Comparison of ENCODE assay signal across 17 cellular contexts in genomic region chr22:30643055-30643875, GRCh38. TPM values are rescaled to one million over a fixed set of nuclear protein-coding genes. Genes with fewer than 3 reads are reported as not detected.
DNase-seq lines count a peak whose midpoint lies in the region; ATAC-seq and TF ChIP-seq lines count a peak whose summit lies in the region.
"Had no signal": no experiment of that assay in that cellular context is flagged by ENCODE, and none has a peak within 500 bp of the region (broad histone marks: within the 10 kb centered on the region; RNA-seq: fewer than 3 reads in every experiment).

No MANE protein-coding gene starts in this region.

- peaks cover 5% of the 10 kb centered on the region for H3K27me3 Mint-ChIP-seq in brain
- H3K27me3 Mint-ChIP-seq: B cell, memory B cell had no signal

- peaks cover 9% of the 10 kb centered on the region for H3K36me3 Mint-ChIP-seq in brain

- no peaks in the 10 kb centered on the region for H3K27me3 ChIP-seq in layer of hippocampus (ENCODE audit: control insufficient read depth, insufficient read depth, low read length)
- H3K27me3 ChIP-seq: spleen had no signal

- H3K9me3 Mint-ChIP-seq in brain = no peaks in the 10 kb centered on the region

- H3K27ac Mint-ChIP-seq in brain = peak overlapping the region in 3 of 5 experiments; percentile 24 to 66 (median 42)
- H3K27ac Mint-ChIP-seq: B cell, memory B cell had no signal

- intact Hi-C loops in Right ventricle myocardium superior (cut with DNase I) (no loop called here), cardiac septum (cut with DNase I) (no loop called here), left colon (cut with DNase I, micrococcal nuclease) (no loop called here)

- peak; percentile 54 for DNase-seq in Right ventricle myocardium superior
- DNase-seq in cardiac septum (ENCODE audit: low spot score) = no peak
- no peak for DNase-seq in SIG-M5 treated with dmso at 0.1 percent for 504 hours (lab: John Stamatoyannopoulos, UW; ENCODE audit: unreplicated experiment)
- no peak for DNase-seq in left colon
- no peak for DNase-seq in stimulated activated CD4-positive, alpha-beta T cell treated with anti-CD3 and anti-CD28 coated beads, Interleukin-2, amount 100 ng/mL, for 48 hours
- DNase-seq: effector CD8-positive, alpha-beta T cell; Kasumi-1; NCI-H1436; NCI-H345; spleen; WERI-Rb-1 had no signal

- H3K27ac ChIP-seq in layer of hippocampus (ENCODE audit: low read depth, low read length) = peak overlapping the region; percentile 77
- H3K27ac ChIP-seq: SK-N-MC, spleen, WERI-Rb-1 had no signal

- no peak for TF ChIP-seq CTCF in brain (conservative IDR thresholded peaks at IDR 0.05)

- peaks cover 32% of the 10 kb centered on the region for H3K4me1 Mint-ChIP-seq in brain
- H3K4me1 Mint-ChIP-seq: B cell had no signal

- peak overlapping the region in 1 of 5 experiments; percentile 11 for H3K4me3 Mint-ChIP-seq in brain
- H3K4me3 Mint-ChIP-seq: B cell, memory B cell had no signal

- peak; percentile 85 for ATAC-seq in Right ventricle myocardium superior (ENCODE audit: poor library complexity)
- no peak for ATAC-seq in GM21576 (IDR thresholded peaks at IDR 0.05; ENCODE audit: unreplicated experiment)
- ATAC-seq in left colon = no peak

RNA-seq across cellular contexts. Expression of gene SLC35E4, which starts 7.7 kb away (rescaled TPM):
- total RNA-seq in Right ventricle myocardium superior (4.1 TPM), cardiac septum (4.2 TPM), left colon (1 to 10 TPM; 8.3 to 9.9 TPM)
- polyA plus RNA-seq in brain (ENCODE audit: insufficient read depth, low read depth, low replicate concordance) = 3.0 TPM

RNA-seq across cellular contexts. Expression of gene DUSP18, which starts 24.4 kb away (rescaled TPM):
- total RNA-seq in Right ventricle myocardium superior (2.2 TPM), cardiac septum (3.4 TPM), left colon (10 to 100 TPM; 15.3 to 18.1 TPM)
- 4.2 TPM for polyA plus RNA-seq in brain (ENCODE audit: insufficient read depth, low read depth, low replicate concordance)

RNA-seq across cellular contexts. Expression of gene TCN2, which starts 36.3 kb away (rescaled TPM):
- total RNA-seq in Right ventricle myocardium superior = 13.4 TPM
- total RNA-seq in cardiac septum = 10.3 TPM
- 39.2 TPM for polyA plus RNA-seq in brain (ENCODE audit: insufficient read depth, low read depth, low replicate concordance)
- 10 to 100 TPM; 29.4 to 58.2 TPM for total RNA-seq in left colon

RNA-seq across cellular contexts. Expression of gene OSBP2, which starts 51.4 kb away (rescaled TPM):
- 15.1 TPM for total RNA-seq in Right ventricle myocardium superior
- 8.9 TPM for total RNA-seq in cardiac septum
- 11.2 TPM for polyA plus RNA-seq in brain (ENCODE audit: insufficient read depth, low read depth, low replicate concordance)
- total RNA-seq in left colon = 1 to 10 TPM; 2.9 to 5.1 TPM

RNA-seq across cellular contexts. Expression of gene PES1, which starts 51.6 kb away (rescaled TPM):
- total RNA-seq in Right ventricle myocardium superior = 19.3 TPM
- total RNA-seq in cardiac septum = 28.1 TPM
- polyA plus RNA-seq in brain (ENCODE audit: insufficient read depth, low read depth, low replicate concordance) = 53.6 TPM
- 10 to 100 TPM; 36.4 to 48.3 TPM for total RNA-seq in left colon
